ENCODE assay signal across 33 cellular contexts in genomic region chr4:41874873-41875272, GRCh38.
"Had no signal": no experiment of that assay in that cellular context is flagged by ENCODE, and none has a peak within 500 bp of the region (broad histone marks: within the 10 kb centered on the region; RNA-seq: fewer than 3 reads in every experiment).

No MANE protein-coding gene starts in this region.

- H3K36me3 ChIP-seq: brain microvascular endothelial cell, breast epithelium had no signal

- H3K4me1 ChIP-seq: breast epithelium had no signal

- H3K36me3 Mint-ChIP-seq: activated CD4-positive, alpha-beta memory T cell treated with anti-CD3 and anti-CD28 coated beads for 36 hours; activated naive CD4-positive, alpha-beta T cell treated with anti-CD3 and anti-CD28 coated beads, Interleukin-2, amount 10 ng/mL, durations not matched to agents 7 days and 5 days; activated naive CD4-positive, alpha-beta T cell treated with anti-CD3 and anti-CD28 coated beads, Interleukin-2, amount 50 U/mL, for 24 hours; activated naive CD8-positive, alpha-beta T cell; activated naive CD8-positive, alpha-beta T cell treated with anti-CD3 and anti-CD28 coated beads, Interleukin-2, amount 10 ng/mL, durations not matched to agents 7 days and 5 days had no signal

- H3K9me3 Mint-ChIP-seq: activated B cell treated with CpG ODN at 0.5 μM for 24 hours; activated CD4-positive, alpha-beta memory T cell treated with anti-CD3 and anti-CD28 coated beads for 36 hours; activated CD8-positive, alpha-beta T cell treated with anti-CD3 and anti-CD28 coated beads for 36 hours; activated naive CD4-positive, alpha-beta T cell treated with anti-CD3 and anti-CD28 coated beads, Interleukin-2, amount 10 ng/mL, durations not matched to agents 7 days and 5 days; activated naive CD4-positive, alpha-beta T cell treated with anti-CD3 and anti-CD28 coated beads, Interleukin-2, amount 50 U/mL, for 24 hours; activated naive CD8-positive, alpha-beta T cell treated with anti-CD3 and anti-CD28 coated beads, Interleukin-2, amount 10 ng/mL, durations not matched to agents 7 days and 5 days; activated naive CD8-positive, alpha-beta T cell treated with anti-CD3 and anti-CD28 coated beads, Interleukin-2, amount 50 U/mL, for 24 hours; activated T-helper 2 cell treated with anti-CD3 and anti-CD28 coated beads, Interferon-gamma antibody, Interleukin-2, Interleukin-4, amounts not matched to agents 10 μg/mL and 5 μg/mL and 100 μg/mL, durations not matched to agents 14 hours and 24 hours and 36 hours; T-helper 1 cell treated with Interleukin-12 subunit alpha and Interleukin-12 subunit beta and Interleukin-4 antibody, amounts not matched to agents 30 μg/mL and 1 μg/mL, for 36 hours; T-helper 2 cell treated with Interferon-gamma antibody and Interleukin-4, amounts not matched to agents 5 μg/mL and 100 μg/mL, for 36 hours had no signal

- ATAC-seq: activated CD8-positive, alpha-beta T cell treated with anti-CD3 and anti-CD28 coated beads for 36 hours; activated naive CD8-positive, alpha-beta T cell treated with anti-CD3 and anti-CD28 coated beads, Interleukin-2, amount 50 U/mL, for 24 hours; body of pancreas had no signal

- H3K4me1 Mint-ChIP-seq: activated B cell treated with CpG ODN at 0.5 μM for 24 hours; activated CD4-positive, alpha-beta T cell treated with anti-CD3 and anti-CD28 coated beads, Interleukin-2, amount 10 ng/mL, durations not matched to agents 24 days and 14 days; activated naive CD4-positive, alpha-beta T cell treated with anti-CD3 and anti-CD28 coated beads, Interleukin-2, amount 10 ng/mL, durations not matched to agents 7 days and 5 days; activated naive CD8-positive, alpha-beta T cell treated with anti-CD3 and anti-CD28 coated beads, Interleukin-2, amount 10 ng/mL, durations not matched to agents 7 days and 5 days; activated naive CD8-positive, alpha-beta T cell treated with anti-CD3 and anti-CD28 coated beads, Interleukin-2, amount 50 U/mL, for 24 hours had no signal

- H3K27ac Mint-ChIP-seq: activated B cell treated with CpG ODN at 0.5 μM for 24 hours; activated CD4-positive, alpha-beta memory T cell treated with anti-CD3 and anti-CD28 coated beads for 36 hours; activated CD4-positive, alpha-beta T cell treated with anti-CD3 and anti-CD28 coated beads, Interleukin-2, amount 10 ng/mL, durations not matched to agents 24 days and 14 days; activated CD8-positive, alpha-beta T cell treated with anti-CD3 and anti-CD28 coated beads for 36 hours; activated naive CD4-positive, alpha-beta T cell treated with anti-CD3 and anti-CD28 coated beads, Interleukin-2, amount 10 ng/mL, durations not matched to agents 7 days and 5 days; activated naive CD4-positive, alpha-beta T cell treated with anti-CD3 and anti-CD28 coated beads, Interleukin-2, amount 50 U/mL, for 24 hours; activated naive CD8-positive, alpha-beta T cell; activated naive CD8-positive, alpha-beta T cell treated with anti-CD3 and anti-CD28 coated beads, Interleukin-2, amount 10 ng/mL, durations not matched to agents 7 days and 5 days; activated naive CD8-positive, alpha-beta T cell treated with anti-CD3 and anti-CD28 coated beads, Interleukin-2, amount 50 U/mL, for 24 hours; activated T-helper 2 cell treated with anti-CD3 and anti-CD28 coated beads, Interferon-gamma antibody, Interleukin-2, Interleukin-4, amounts not matched to agents 10 μg/mL and 5 μg/mL and 100 μg/mL, durations not matched to agents 14 hours and 24 hours and 36 hours; T-helper 1 cell treated with Interleukin-12 subunit alpha and Interleukin-12 subunit beta and Interleukin-4 antibody, amounts not matched to agents 30 μg/mL and 1 μg/mL, for 36 hours; T-helper 2 cell treated with Interferon-gamma antibody and Interleukin-4, amounts not matched to agents 5 μg/mL and 100 μg/mL, for 36 hours had no signal

- H3K4me3 Mint-ChIP-seq: activated B cell treated with CpG ODN at 0.5 μM for 24 hours; activated CD4-positive, alpha-beta memory T cell treated with anti-CD3 and anti-CD28 coated beads for 36 hours; activated CD4-positive, alpha-beta T cell treated with anti-CD3 and anti-CD28 coated beads, Interleukin-2, amount 10 ng/mL, durations not matched to agents 24 days and 14 days; activated CD8-positive, alpha-beta T cell treated with anti-CD3 and anti-CD28 coated beads for 36 hours; activated naive CD4-positive, alpha-beta T cell treated with anti-CD3 and anti-CD28 coated beads, Interleukin-2, amount 10 ng/mL, durations not matched to agents 7 days and 5 days; activated naive CD4-positive, alpha-beta T cell treated with anti-CD3 and anti-CD28 coated beads, Interleukin-2, amount 50 U/mL, for 24 hours; activated naive CD8-positive, alpha-beta T cell; activated naive CD8-positive, alpha-beta T cell treated with anti-CD3 and anti-CD28 coated beads, Interleukin-2, amount 10 ng/mL, durations not matched to agents 7 days and 5 days; activated naive CD8-positive, alpha-beta T cell treated with anti-CD3 and anti-CD28 coated beads, Interleukin-2, amount 50 U/mL, for 24 hours; T-helper 1 cell treated with Interleukin-12 subunit alpha and Interleukin-12 subunit beta and Interleukin-4 antibody, amounts not matched to agents 30 μg/mL and 1 μg/mL, for 36 hours; T-helper 2 cell treated with Interferon-gamma antibody and Interleukin-4, amounts not matched to agents 5 μg/mL and 100 μg/mL, for 36 hours had no signal

- H3K9me3 ChIP-seq: body of pancreas, breast epithelium had no signal

- H3K27ac ChIP-seq: body of pancreas, brain microvascular endothelial cell, breast epithelium, VCaP had no signal

- DNase-seq: activated B cell treated with CpG ODN at 0.5 μM for 24 hours; activated CD4-positive, alpha-beta memory T cell treated with anti-CD3 and anti-CD28 coated beads for 36 hours; activated CD4-positive, alpha-beta T cell treated with anti-CD3 and anti-CD28 coated beads for 4 hours; activated CD4-positive, alpha-beta T cell treated with anti-CD3 and anti-CD28 coated beads, Interleukin-2, amount 50 U/mL, for 1 hour; activated CD4-positive, alpha-beta T cell treated with anti-CD3 and anti-CD28 coated beads, Interleukin-2, amount 50 U/mL, for 4 hours; activated CD4-positive, CD25-positive, alpha-beta regulatory T cell treated with anti-CD3 and anti-CD28 coated beads, Interleukin-2, amount 50 U/mL, for 72 hours; activated CD8-positive, alpha-beta memory T cell treated with anti-CD3 and anti-CD28 coated beads, Interleukin-2, amount 50 U/mL, for 4 hours; activated CD8-positive, alpha-beta T cell treated with anti-CD3 and anti-CD28 coated beads for 36 hours; activated effector memory CD4-positive, alpha-beta T cell treated with Interleukin-2 at 50 U/mL for 16 hours; activated gamma-delta T cell; activated naive CD4-positive, alpha-beta T cell treated with anti-CD3 and anti-CD28 coated beads, Interleukin-2, amount 10 ng/mL, durations not matched to agents 7 days and 5 days; activated naive CD4-positive, alpha-beta T cell treated with Interleukin-2 at 50 U/mL for 16 hours; activated naive CD8-positive, alpha-beta T cell treated with anti-CD3 and anti-CD28 coated beads, Interleukin-2, amount 10 ng/mL, durations not matched to agents 7 days and 5 days; activated naive CD8-positive, alpha-beta T cell treated with anti-CD3 and anti-CD28 coated beads, Interleukin-2, amount 50 U/mL, for 24 hours; activated T-cell treated with anti-CD3 and anti-CD28 coated beads for 4 hours; activated T-cell treated with anti-CD3 and anti-CD28 coated beads, Interleukin-2, amount 50 U/mL, for 1 hour; activated T-cell treated with anti-CD3 and anti-CD28 coated beads, Interleukin-2, amount 50 U/mL, for 48 hours; amygdala; anterior cingulate cortex; body of pancreas; brain microvascular endothelial cell; central memory CD4-positive, alpha-beta T cell; T-helper 1 cell; T-helper 2 cell; T-helper 9 cell had no signal

- H3K4me3 ChIP-seq: body of pancreas, breast epithelium had no signal
